Comparison of ENCODE assay signal across 8 cellular contexts in the genomic region with DNA sequence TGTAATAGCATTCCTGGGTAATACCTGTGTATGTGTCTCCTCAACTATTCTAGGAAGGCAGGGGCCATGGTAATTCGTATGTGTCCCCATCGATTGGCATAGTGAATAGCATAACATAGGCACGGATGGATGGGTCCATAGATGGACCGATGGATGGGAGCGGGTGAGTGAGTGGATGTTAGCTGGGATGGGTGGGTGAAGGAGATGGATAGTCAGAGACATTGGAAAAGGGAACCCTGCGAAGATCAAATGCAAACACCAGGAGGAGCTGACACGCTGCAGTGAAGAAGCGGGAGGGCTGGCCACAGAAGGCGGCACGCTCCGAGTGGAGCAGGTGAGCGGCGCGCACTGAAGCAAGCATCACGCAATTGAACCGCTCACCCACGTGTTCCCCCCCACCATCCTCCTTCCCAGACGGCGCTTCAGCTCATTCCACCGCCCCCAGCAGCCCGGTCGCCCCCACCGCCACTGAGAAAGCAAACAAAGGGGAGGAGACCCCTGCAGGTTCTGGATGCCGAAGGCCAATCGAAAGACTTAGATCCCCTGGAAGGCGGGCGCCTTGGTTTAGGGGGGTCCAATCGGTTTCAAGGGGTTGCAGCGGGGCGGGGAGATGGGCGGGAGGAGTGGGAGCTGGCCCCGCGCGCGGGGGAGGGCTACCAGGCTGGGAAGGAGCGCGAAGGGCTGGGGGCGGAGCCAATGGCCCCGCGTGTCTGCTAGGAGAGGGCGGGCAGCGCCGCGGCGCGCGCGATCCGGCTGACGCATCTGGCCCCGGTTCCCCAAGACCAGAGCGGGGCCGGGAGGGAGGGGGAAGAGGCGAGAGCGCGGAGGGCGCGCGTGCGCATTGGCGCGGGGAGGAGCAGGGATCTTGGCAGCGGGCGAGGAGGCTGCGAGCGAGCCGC. TPM values are rescaled to one million over a fixed set of nuclear protein-coding genes. Genes with fewer than 3 reads are reported as not detected.
DNase-seq lines count a peak whose midpoint lies in the region; ATAC-seq, FAIRE-seq and TF ChIP-seq lines count a peak whose summit lies in the region.

Gene ARRB2 (plus strand): TSS at position 839 of the 899 bp plus-strand sequence. CDS start 90 bp downstream, outside the sequence.

- peak; percentile 92 for TF ChIP-seq RAD21 in HepG2 (CRISPR knock-in tag; IDR thresholded peaks at IDR 0.05)

- ATAC-seq in GM19351 (IDR thresholded peaks at IDR 0.05; ENCODE audit: unreplicated experiment): peak; percentile 78
- ATAC-seq in HG03521 (IDR thresholded peaks at IDR 0.05; ENCODE audit: unreplicated experiment): peak; percentile 82
- peak; percentile 80 for ATAC-seq in HepG2

- no peaks in the 10 kb centered on the region for H3K27me3 ChIP-seq in HepG2 (ENCODE audit: control insufficient read depth in 1 of 2, insufficient read depth in 2 of 2, low read length in 2 of 2)

- TF ChIP-seq CTCF in CD14-positive monocyte (IDR thresholded peaks at IDR 0.05) (peak; percentile 82), HepG2 (CRISPR knock-in tag; IDR thresholded peaks at IDR 0.05) (peak; percentile 85)

- peak within 1 kb of the TSS; percentile 91 for H3K4me2 ChIP-seq in HepG2 (ENCODE audit: low read depth, low read length)

- FAIRE-seq in HepG2 (lab: Jason Lieb, UNC): peak; percentile 83

- BruUV-seq in HepG2 (replicated peaks; lab: Mats Ljungman, UMichigan): no TSS peak

- DNase-seq in CD14-positive monocyte (ENCODE audit: low spot score): peak; percentile 98
- peak; percentile 100 for DNase-seq in NCI-H748 (lab: John Stamatoyannopoulos, UW; ENCODE audit: unreplicated experiment)
- peak; percentile 95 for DNase-seq in activated CD4-positive, alpha-beta T cell treated with anti-CD3 and anti-CD28 coated beads, Interleukin-2, amount 50 U/mL, for 24 hours (ENCODE audit: low read depth in 1 of 2, low spot score in 1 of 2)
- peak; percentile 97 for DNase-seq in HepG2 (ENCODE audit: low spot score)
- DNase-seq in stimulated activated CD4-positive, alpha-beta T cell treated with anti-CD3 and anti-CD28 coated beads, Interleukin-4, amount 100 ng/mL, for 1 hour: peak; percentile 98

- intact Hi-C loops in CD14-positive monocyte (cut with micrococcal nuclease) (loop anchor here (1.0 to 5.0 kb wide), 5 partner anchors 21 to 179 kb away; partner anchors contain the start of genes MED11 (in 1 of the 2) and PSMB6 (in 1 of the 2)), HepG2 (cut with micrococcal nuclease; ENCODE audit: unreplicated experiment) (loop anchor here (1.0 to 10.0 kb wide), 5 partner anchors 11 to 255 kb away; partner anchors contain the start of genes GLTPD2, MED11 and SPAG7)
- intact Hi-C loops in dendritic cell treated with granulocyte-macrophage colony-stimulating factor and Interleukin-4, amounts not matched to agents 40 ng/mL and 50 ng/mL, for 4 days (cut with micrococcal nuclease): loop anchor here (1.0 to 2.0 kb wide), 4 partner anchors 21 to 179 kb away; partner anchors contain the start of genes MED11 and PSMB6

- H3K4me1 ChIP-seq in HepG2 (ENCODE audit: insufficient read depth, low read length): peaks cover 43% of the 10 kb centered on the region

- no peaks in the 10 kb centered on the region; the same call in 1 of the 2 replicates for H4K20me1 ChIP-seq in HepG2 (ENCODE audit: insufficient read depth, low read length)

- H3K9me3 Mint-ChIP-seq in CD14-positive monocyte: peaks cover 0 to 9% (median 5%) of the 10 kb centered on the region in 7 donors
- H3K9me3 Mint-ChIP-seq in dendritic cell treated with granulocyte-macrophage colony-stimulating factor and Interleukin-4, amounts not matched to agents 40 ng/mL and 50 ng/mL, for 4 days: no peaks in the 10 kb centered on the region

- CTCF ChIA-PET in HepG2 (lab: Yijun Ruan, JAX; ENCODE audit: low intra/inter-chr PET ratio, low total read pairs): interaction anchor here (0.8 to 1.9 kb wide), 5 partner anchors 22 to 179 kb away, joined by 3 to 11 read pairs (median 6); partner anchors contain the start of gene MED11

- no peak within 1 kb of the TSS for H2AFZ ChIP-seq in HepG2 (ENCODE audit: low read length)

- H3K36me3 ChIP-seq in HepG2 (replicated peaks in 1 of 2; ENCODE audit: control insufficient read depth in 1 of 2, insufficient read depth in 2 of 2, low read length in 2 of 2): no peaks in the 10 kb centered on the region

- H3K27ac ChIP-seq in HepG2 (ENCODE audit: extremely low read length, insufficient read depth, low read length): peak within 1 kb of the TSS; percentile 65

- peak within 1 kb of the TSS; percentile 97 to 98 for H3K4me3 Mint-ChIP-seq in CD14-positive monocyte
- peak within 1 kb of the TSS; percentile 86 for H3K4me3 Mint-ChIP-seq in dendritic cell treated with granulocyte-macrophage colony-stimulating factor and Interleukin-4, amounts not matched to agents 40 ng/mL and 50 ng/mL, for 4 days

- TF ChIP-seq EP300 in HepG2 (IDR thresholded peaks at IDR 0.05; ENCODE audit: low read depth in 2 of 2, low read length in 2 of 2) (0 out of 4 replicates have a peak, but pooled peaks of 1 of the 2 experiments have one; percentile 13), HepG2 (CRISPR knock-in tag; IDR thresholded peaks at IDR 0.05; ENCODE audit: borderline replicate concordance) (no peak)

- in situ Hi-C loops in HepG2 (cut with HindIII; ENCODE audit: extremely low pct_ligation_motif_present, low pct_unique_long_range_greater_than_20kb): no loop called here

- H3K9me3 ChIP-seq in HepG2 (ENCODE audit: low read length): no peaks in the 10 kb centered on the region

- peaks cover 46% of the 10 kb centered on the region for H3K4me1 Mint-ChIP-seq in CD14-positive monocyte
- H3K4me1 Mint-ChIP-seq in dendritic cell treated with granulocyte-macrophage colony-stimulating factor and Interleukin-4, amounts not matched to agents 40 ng/mL and 50 ng/mL, for 4 days (ENCODE audit: low read depth): peaks cover 49% of the 10 kb centered on the region

- POLR2A ChIA-PET in HepG2 (lab: Yijun Ruan, JAX): interaction anchor here (0.6 to 5.9 kb wide), 22 partner anchors 9 to 257 kb away, joined by 3 to 107 read pairs (median 4); partner anchors contain the start of genes GLTPD2, MED11, PLD2 and PSMB6

- peak within 1 kb of the TSS; percentile 72 to 86 (median 85) for H3K4me3 ChIP-seq in HepG2 (replicated peaks in 1 of 3; ENCODE audit: insufficient read depth in 1 of 3, low read depth in 2 of 3, low read length in 3 of 3)

- peaks cover 20% of the 10 kb centered on the region for H3K79me2 ChIP-seq in HepG2 (ENCODE audit: insufficient read depth, low read length)

- H3K36me3 Mint-ChIP-seq in CD14-positive monocyte: peaks cover 8 to 21% of the 10 kb centered on the region in 2 donors
- peaks cover 48% of the 10 kb centered on the region for H3K36me3 Mint-ChIP-seq in dendritic cell treated with granulocyte-macrophage colony-stimulating factor and Interleukin-4, amounts not matched to agents 40 ng/mL and 50 ng/mL, for 4 days (ENCODE audit: low read depth)

- TF ChIP-seq POLR2A in HepG2 (IDR thresholded peaks at IDR 0.05; ENCODE audit: insufficient read depth in 1 of 2, low read depth in 2 of 2, low read length in 2 of 2): peak in 1 of 2 experiments; percentile 58; a peak in 3 of 4 replicates

- WGBS in HepG2 (ENCODE audit: low lambda C conversion rate): 2% methylated on average over 25 of the region's 67 CpGs

- peaks cover 0 to 4% (median 0%) of the 10 kb centered on the region in 3 donors for H3K27me3 Mint-ChIP-seq in CD14-positive monocyte (ENCODE audit: low read depth in 3 of 3)
- H3K27me3 Mint-ChIP-seq in dendritic cell treated with granulocyte-macrophage colony-stimulating factor and Interleukin-4, amounts not matched to agents 40 ng/mL and 50 ng/mL, for 4 days: no peaks in the 10 kb centered on the region

- peak within 1 kb of the TSS; percentile 97 to 99 (median 99) for H3K27ac Mint-ChIP-seq in CD14-positive monocyte
- peak within 1 kb of the TSS; percentile 95 for H3K27ac Mint-ChIP-seq in dendritic cell treated with granulocyte-macrophage colony-stimulating factor and Interleukin-4, amounts not matched to agents 40 ng/mL and 50 ng/mL, for 4 days

- H3K9ac ChIP-seq in HepG2 (ENCODE audit: insufficient read depth, low read depth, low read length): peak within 1 kb of the TSS; percentile 73

TF ChIP-seq in HepG2, 621 proteins besides CTCF, POLR2A, EP300 and RAD21 (continues in another document):
- TF ChIP-seq, protein P1, sequence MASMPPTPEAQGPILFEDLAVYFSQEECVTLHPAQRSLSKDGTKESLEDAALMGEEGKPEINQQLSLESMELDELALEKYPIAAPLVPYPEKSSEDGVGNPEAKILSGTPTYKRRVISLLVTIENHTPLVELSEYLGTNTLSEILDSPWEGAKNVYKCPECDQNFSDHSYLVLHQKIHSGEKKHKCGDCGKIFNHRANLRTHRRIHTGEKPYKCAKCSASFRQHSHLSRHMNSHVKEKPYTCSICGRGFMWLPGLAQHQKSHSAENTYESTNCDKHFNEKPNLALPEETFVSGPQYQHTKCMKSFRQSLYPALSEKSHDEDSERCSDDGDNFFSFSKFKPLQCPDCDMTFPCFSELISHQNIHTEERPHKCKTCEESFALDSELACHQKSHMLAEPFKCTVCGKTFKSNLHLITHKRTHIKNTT (CRISPR knock-in tag; IDR thresholded peaks at IDR 0.05): no peak
- no peak for TF ChIP-seq SNAI1 (CRISPR knock-in tag; IDR thresholded peaks at IDR 0.05; ENCODE audit: borderline replicate concordance)

RNA-seq across cellular contexts. Expression of gene ARRB2, which starts in this region (rescaled TPM):
- polyA plus RNA-seq in CD14-positive monocyte (100 to 1,000 TPM; 134 to 150 TPM), HepG2 (2011; rRNA removed) (49.2 and 58.4 TPM in 2 replicates)
- 15.5 and 21.5 TPM in 2 replicates for total RNA-seq in HepG2 (2016; rRNA removed; fragmentation: Illumina TruSeq; extraction: Trizol)
- total RNA-seq in HepG2 (2016; cell fraction: cytosol; rRNA removed; fragmentation: Illumina TruSeq; extraction: Trizol; ENCODE audit: low read depth): 26.6 and 31.6 TPM in 2 replicates
- total RNA-seq in HepG2 (2016; cell fraction: insoluble cytoplasmic fraction; rRNA removed; fragmentation: Illumina TruSeq; extraction: Trizol): 11.0 and 21.7 TPM in 2 replicates
- total RNA-seq in HepG2 (2016; cell fraction: membrane; rRNA removed; fragmentation: Illumina TruSeq; extraction: Trizol): 39.2 and 42.1 TPM in 2 replicates
- 14.4 and 14.9 TPM in 2 replicates for total RNA-seq in HepG2 (2016; cell fraction: nucleus; rRNA removed; fragmentation: Illumina TruSeq; extraction: Trizol)
- polyA plus RNA-seq in HepG2 (2011; cell fraction: cytosol; rRNA removed): 39.2 and 47.6 TPM in 2 replicates
- 125 and 127 TPM in 2 replicates for polyA plus RNA-seq in HepG2 (2011; cell fraction: nucleus; rRNA removed)
- polyA plus RNA-seq in HepG2 (2012): 56.5 and 69.1 TPM in 2 replicates
- 73.1 and 77.8 TPM in 2 replicates for polyA plus RNA-seq in HepG2 (2016; cell fraction: cytosol; fragmentation: Illumina TruSeq; extraction: Trizol; ENCODE audit: low read depth)
- 31.2 and 37.0 TPM in 2 replicates for polyA plus RNA-seq in HepG2 (2016; cell fraction: insoluble cytoplasmic fraction; fragmentation: Illumina TruSeq; extraction: Trizol; ENCODE audit: low read depth)
- 82.8 and 84.1 TPM in 2 replicates for polyA plus RNA-seq in HepG2 (2016; cell fraction: membrane; fragmentation: Illumina TruSeq; extraction: Trizol; ENCODE audit: low read depth)
- 77.0 and 85.1 TPM in 2 replicates for polyA plus RNA-seq in HepG2 (2016; cell fraction: nucleus; fragmentation: Illumina TruSeq; extraction: Trizol; ENCODE audit: insufficient read depth, low read depth)
- polyA minus RNA-seq in HepG2 (2011; rRNA and poly(A)+ RNA removed; ENCODE audit: low replicate concordance): 30.3 and 32.9 TPM in 2 replicates
- polyA minus RNA-seq in HepG2 (2011; cell fraction: cytosol; rRNA and poly(A)+ RNA removed): 17.3 and 18.1 TPM in 2 replicates
- 19.2 and 23.5 TPM in 2 replicates for polyA minus RNA-seq in HepG2 (2011; cell fraction: nucleus; rRNA and poly(A)+ RNA removed)

Comparison
In these comparisons a context has a peak if more than half of its experiments do, and no peak if none do; other contexts are left out.
1. Peak in every context shown above with its lines: DNase-seq, ATAC-seq, H3K4me3 ChIP-seq and H3K27ac ChIP-seq.